In the genomic region with DNA sequence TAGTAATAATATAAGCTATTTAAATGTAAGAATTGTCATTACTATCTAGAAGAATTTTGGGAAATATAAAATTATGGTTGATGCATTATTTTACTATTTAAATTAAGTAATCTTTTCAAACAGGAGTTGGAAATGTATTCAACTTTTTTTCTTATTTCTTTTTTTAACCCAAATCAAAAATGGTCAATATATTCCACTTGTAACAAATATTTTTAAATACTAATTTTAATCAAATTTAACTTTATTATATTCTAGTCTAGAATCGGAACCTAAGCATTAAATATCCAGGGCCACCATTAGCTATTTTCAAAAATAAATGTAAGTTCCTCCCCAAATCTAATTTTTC, we compare ENCODE assay signal across 16 cellular contexts.
"Had no signal": no experiment of that assay in that cellular context is flagged by ENCODE, and none has a peak within 500 bp of the region (broad histone marks: within the 10 kb centered on the region; RNA-seq: fewer than 3 reads in every experiment).

No MANE protein-coding gene starts in this region.

- FAIRE-seq: bronchial epithelial cell, endometrium had no signal

- H3K27me3 Mint-ChIP-seq: activated naive CD8-positive, alpha-beta T cell treated with anti-CD3 and anti-CD28 coated beads, Interleukin-2, amount 10 ng/mL, durations not matched to agents 7 days and 5 days; naive B cell had no signal

- H3K27me3 ChIP-seq: esophagus muscularis mucosa, neutrophil, SJCRH30, tibial artery had no signal

- H3K36me3 ChIP-seq: esophagus muscularis mucosa, neutrophil, SJCRH30, tibial artery had no signal

- DNase-seq: activated CD4-positive, alpha-beta T cell treated with anti-CD3 and anti-CD28 coated beads for 1 hour; activated naive CD8-positive, alpha-beta T cell treated with anti-CD3 and anti-CD28 coated beads, Interleukin-2, amount 10 ng/mL, durations not matched to agents 7 days and 5 days; aorta; glutamatergic neuron; immature natural killer cell; naive B cell; posterior cingulate gyrus; SJCRH30; stimulated activated CD4-positive, alpha-beta T cell treated with anti-CD3 and anti-CD28 coated beads, Interleukin-4, amount 100 ng/mL, for 4 hours; T1000; tibial artery had no signal

- H3K4me3 ChIP-seq: esophagus muscularis mucosa, SJCRH30, skin epidermis, tibial artery had no signal

- H3K4me1 Mint-ChIP-seq: immature natural killer cell had no signal

- H3K27ac Mint-ChIP-seq: immature natural killer cell had no signal

- H3K4me3 Mint-ChIP-seq: immature natural killer cell, naive B cell had no signal

- H3K36me3 Mint-ChIP-seq: naive B cell had no signal
